In the genomic region with DNA sequence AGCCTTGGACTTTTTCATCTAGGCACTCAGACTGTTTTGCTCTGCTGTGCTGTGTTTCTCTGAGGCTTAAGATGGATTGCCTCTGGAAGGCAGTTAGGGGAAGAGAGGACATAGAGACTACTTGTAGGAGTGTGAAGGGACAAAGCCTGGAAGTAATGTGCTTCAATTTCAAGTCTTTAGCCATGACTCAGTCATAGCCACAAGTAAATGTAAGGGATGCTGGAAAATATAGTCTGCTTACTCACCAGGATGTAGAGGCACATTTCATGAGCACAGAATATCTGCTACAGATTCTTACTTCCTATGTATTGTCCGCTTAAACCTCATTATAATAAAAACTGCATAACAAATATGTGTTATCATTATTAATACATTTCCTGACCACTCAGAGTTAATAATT, we compare ENCODE assay signal across 1 cellular context.
TF ChIP-seq lines count a peak whose summit lies in the region.

No MANE protein-coding gene starts in this region.

TF ChIP-seq in SK-N-SH, 30 proteins besides CTCF, POLR2A, EP300 and RAD21 (continued from another document):
- TF ChIP-seq, protein P1, sequence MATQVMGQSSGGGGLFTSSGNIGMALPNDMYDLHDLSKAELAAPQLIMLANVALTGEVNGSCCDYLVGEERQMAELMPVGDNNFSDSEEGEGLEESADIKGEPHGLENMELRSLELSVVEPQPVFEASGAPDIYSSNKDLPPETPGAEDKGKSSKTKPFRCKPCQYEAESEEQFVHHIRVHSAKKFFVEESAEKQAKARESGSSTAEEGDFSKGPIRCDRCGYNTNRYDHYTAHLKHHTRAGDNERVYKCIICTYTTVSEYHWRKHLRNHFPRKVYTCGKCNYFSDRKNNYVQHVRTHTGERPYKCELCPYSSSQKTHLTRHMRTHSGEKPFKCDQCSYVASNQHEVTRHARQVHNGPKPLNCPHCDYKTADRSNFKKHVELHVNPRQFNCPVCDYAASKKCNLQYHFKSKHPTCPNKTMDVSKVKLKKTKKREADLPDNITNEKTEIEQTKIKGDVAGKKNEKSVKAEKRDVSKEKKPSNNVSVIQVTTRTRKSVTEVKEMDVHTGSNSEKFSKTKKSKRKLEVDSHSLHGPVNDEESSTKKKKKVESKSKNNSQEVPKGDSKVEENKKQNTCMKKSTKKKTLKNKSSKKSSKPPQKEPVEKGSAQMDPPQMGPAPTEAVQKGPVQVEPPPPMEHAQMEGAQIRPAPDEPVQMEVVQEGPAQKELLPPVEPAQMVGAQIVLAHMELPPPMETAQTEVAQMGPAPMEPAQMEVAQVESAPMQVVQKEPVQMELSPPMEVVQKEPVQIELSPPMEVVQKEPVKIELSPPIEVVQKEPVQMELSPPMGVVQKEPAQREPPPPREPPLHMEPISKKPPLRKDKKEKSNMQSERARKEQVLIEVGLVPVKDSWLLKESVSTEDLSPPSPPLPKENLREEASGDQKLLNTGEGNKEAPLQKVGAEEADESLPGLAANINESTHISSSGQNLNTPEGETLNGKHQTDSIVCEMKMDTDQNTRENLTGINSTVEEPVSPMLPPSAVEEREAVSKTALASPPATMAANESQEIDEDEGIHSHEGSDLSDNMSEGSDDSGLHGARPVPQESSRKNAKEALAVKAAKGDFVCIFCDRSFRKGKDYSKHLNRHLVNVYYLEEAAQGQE (IDR thresholded peaks at IDR 0.05; ENCODE audit: low read depth, low read length) = no peak
- no peak for TF ChIP-seq GABPA (IDR thresholded peaks at IDR 0.05; ENCODE audit: low read depth)
- no peak for TF ChIP-seq MEF2A (IDR thresholded peaks at IDR 0.05; ENCODE audit: borderline replicate concordance, low read depth)
- no peak for TF ChIP-seq SIN3A (IDR thresholded peaks at IDR 0.05; ENCODE audit: borderline replicate concordance, low read depth, low read length)
- no peak for TF ChIP-seq FOXJ3 (CRISPR knock-in tag; IDR thresholded peaks at IDR 0.05)
- no peak for TF ChIP-seq SMC3 (IDR thresholded peaks at IDR 0.05; ENCODE audit: low read depth, low read length)
- no peak for TF ChIP-seq RXRA (IDR thresholded peaks at IDR 0.05; ENCODE audit: borderline replicate concordance, low read depth)
- TF ChIP-seq GATA2 (CRISPR knock-in tag; IDR thresholded peaks at IDR 0.05) = no peak
- TF ChIP-seq TCF12 (IDR thresholded peaks at IDR 0.05) = peak; percentile 21; the same call in 1 of the 2 replicates
- TF ChIP-seq JUND (IDR thresholded peaks at IDR 0.05) = no peak; the same call in 1 of the 2 replicates
- TF ChIP-seq EZH2phosphoT487 (IDR thresholded peaks at IDR 0.05; ENCODE audit: borderline replicate concordance, low read depth) = no peak
- TF ChIP-seq, protein P2, sequence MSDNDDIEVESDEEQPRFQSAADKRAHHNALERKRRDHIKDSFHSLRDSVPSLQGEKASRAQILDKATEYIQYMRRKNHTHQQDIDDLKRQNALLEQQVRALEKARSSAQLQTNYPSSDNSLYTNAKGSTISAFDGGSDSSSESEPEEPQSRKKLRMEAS (IDR thresholded peaks at IDR 0.05; ENCODE audit: low read depth) = no peak
- no peak for TF ChIP-seq FOXM1 (IDR thresholded peaks at IDR 0.05; ENCODE audit: low read depth)
- TF ChIP-seq CHD2 (IDR thresholded peaks at IDR 0.05; ENCODE audit: low read length, partially characterized antibody) = no peak
- TF ChIP-seq TEAD4 (IDR thresholded peaks at IDR 0.05; ENCODE audit: borderline replicate concordance, insufficient read depth) = no peak
